8 cellular contexts compared by ENCODE assay signal in genomic region chr17:6413073-6413472, GRCh38. TPM values are rescaled to one million over a fixed set of nuclear protein-coding genes. Genes with fewer than 3 reads are reported as not detected.
A peak's percentile ranks its signal among the peaks of the same experiment; 100 is the strongest.
DNase-seq lines count a peak whose midpoint lies in the region; ATAC-seq and TF ChIP-seq lines count a peak whose summit lies in the region.

No MANE protein-coding gene starts in this region.

- H3K27me3 ChIP-seq in adrenal gland: peaks cover 4% of the 10 kb centered on the region
- H3K27me3 ChIP-seq in lower lobe of right lung (ENCODE audit: low read depth): no peaks in the 10 kb centered on the region

- H3K4me3 ChIP-seq in adrenal gland (no peak overlapping the region), lower lobe of right lung (no peak overlapping the region)

- no peaks in the 10 kb centered on the region for H3K9me3 Mint-ChIP-seq in activated naive CD8-positive, alpha-beta T cell treated with anti-CD3 and anti-CD28 coated beads, Interleukin-2, amount 10 ng/mL, durations not matched to agents 7 days and 5 days
- H3K9me3 Mint-ChIP-seq in activated naive CD8-positive, alpha-beta T cell treated with anti-CD3 and anti-CD28 coated beads for 36 hours: no peaks in the 10 kb centered on the region
- H3K9me3 Mint-ChIP-seq in activated CD4-positive, alpha-beta memory T cell treated with anti-CD3 and anti-CD28 coated beads for 36 hours: no peaks in the 10 kb centered on the region

- TF ChIP-seq CTCF in adrenal gland (IDR thresholded peaks at IDR 0.05) (peak in 4 of 6 experiments; percentile 30 to 41 (median 34)), lower lobe of right lung (IDR thresholded peaks at IDR 0.05) (peak; percentile 19)

- POLR2A ChIA-PET in activated naive CD8-positive, alpha-beta T cell treated with anti-CD3 and anti-CD28 coated beads, Interleukin-2, amount 10 ng/mL, durations not matched to agents 7 days and 5 days (lab: Charles Lee): no interaction called here
- POLR2A ChIA-PET in activated CD4-positive, alpha-beta memory T cell treated with anti-CD3 and anti-CD28 coated beads for 36 hours (lab: Charles Lee): no interaction called here

- peaks cover 18% of the 10 kb centered on the region for H3K27me3 Mint-ChIP-seq in activated naive CD8-positive, alpha-beta T cell treated with anti-CD3 and anti-CD28 coated beads, Interleukin-2, amount 10 ng/mL, durations not matched to agents 7 days and 5 days
- peaks cover 4% of the 10 kb centered on the region for H3K27me3 Mint-ChIP-seq in activated naive CD8-positive, alpha-beta T cell treated with anti-CD3 and anti-CD28 coated beads for 36 hours
- peaks cover 3% of the 10 kb centered on the region for H3K27me3 Mint-ChIP-seq in activated CD4-positive, alpha-beta memory T cell treated with anti-CD3 and anti-CD28 coated beads for 36 hours

- no peak overlapping the region for H3K4me3 Mint-ChIP-seq in activated naive CD8-positive, alpha-beta T cell treated with anti-CD3 and anti-CD28 coated beads, Interleukin-2, amount 10 ng/mL, durations not matched to agents 7 days and 5 days
- no peak overlapping the region for H3K4me3 Mint-ChIP-seq in activated naive CD8-positive, alpha-beta T cell treated with anti-CD3 and anti-CD28 coated beads for 36 hours
- H3K4me3 Mint-ChIP-seq in activated CD4-positive, alpha-beta memory T cell treated with anti-CD3 and anti-CD28 coated beads for 36 hours: no peak overlapping the region

- H3K9me3 ChIP-seq in adrenal gland (replicated peaks in 1 of 3): no peaks in the 10 kb centered on the region
- no peaks in the 10 kb centered on the region for H3K9me3 ChIP-seq in lower lobe of right lung

- H3K36me3 Mint-ChIP-seq in activated naive CD8-positive, alpha-beta T cell treated with anti-CD3 and anti-CD28 coated beads, Interleukin-2, amount 10 ng/mL, durations not matched to agents 7 days and 5 days: no peaks in the 10 kb centered on the region
- H3K36me3 Mint-ChIP-seq in activated naive CD8-positive, alpha-beta T cell treated with anti-CD3 and anti-CD28 coated beads for 36 hours: no peaks in the 10 kb centered on the region
- no peaks in the 10 kb centered on the region for H3K36me3 Mint-ChIP-seq in activated CD4-positive, alpha-beta memory T cell treated with anti-CD3 and anti-CD28 coated beads for 36 hours

- no peak for DNase-seq in activated naive CD8-positive, alpha-beta T cell treated with anti-CD3 and anti-CD28 coated beads, Interleukin-2, amount 10 ng/mL, durations not matched to agents 7 days and 5 days
- DNase-seq in activated naive CD8-positive, alpha-beta T cell treated with anti-CD3 and anti-CD28 coated beads for 36 hours: no peak
- DNase-seq in NCI-H1694 (lab: John Stamatoyannopoulos, UW): peak; percentile 83
- no peak for DNase-seq in adrenal gland
- DNase-seq in lower lobe of right lung: no peak
- DNase-seq in posterior cingulate gyrus: no peak
- DNase-seq in activated CD4-positive, alpha-beta memory T cell treated with anti-CD3 and anti-CD28 coated beads for 36 hours: no peak
- no peak for DNase-seq in stimulated activated CD4-positive, alpha-beta T cell treated with anti-CD3 and anti-CD28 coated beads, Interleukin-1b, Interleukin-23, amount 100 ng/mL, for 48 hours

- intact Hi-C loops in adrenal gland (cut with DNase I) (loop anchor here in 1 of 2 donors (10.0 kb wide), 1 partner anchor 338 kb away; the partner anchor contains the start of gene WSCD1), lower lobe of right lung (cut with DNase I) (no loop called here), posterior cingulate gyrus (cut with DNase I) (no loop called here)
- intact Hi-C loops in activated CD4-positive, alpha-beta memory T cell treated with anti-CD3 and anti-CD28 coated beads for 36 hours (cut with micrococcal nuclease): loop anchor here (1.0 kb wide), 1 partner anchor 128 kb away; no protein-coding TSS in a partner anchor

- no peak overlapping the region for H3K27ac ChIP-seq in adrenal gland
- no peak overlapping the region for H3K27ac ChIP-seq in lower lobe of right lung

- peak; percentile 26 for ATAC-seq in activated naive CD8-positive, alpha-beta T cell treated with anti-CD3 and anti-CD28 coated beads, Interleukin-2, amount 10 ng/mL, durations not matched to agents 7 days and 5 days (ENCODE audit: low read depth)
- no peak for ATAC-seq in lower lobe of right lung

- no peak for TF ChIP-seq POLR2A in adrenal gland (IDR thresholded peaks at IDR 0.05)

- no peak overlapping the region for H3K27ac Mint-ChIP-seq in activated naive CD8-positive, alpha-beta T cell treated with anti-CD3 and anti-CD28 coated beads, Interleukin-2, amount 10 ng/mL, durations not matched to agents 7 days and 5 days
- H3K27ac Mint-ChIP-seq in activated naive CD8-positive, alpha-beta T cell treated with anti-CD3 and anti-CD28 coated beads for 36 hours: no peak overlapping the region
- H3K27ac Mint-ChIP-seq in activated CD4-positive, alpha-beta memory T cell treated with anti-CD3 and anti-CD28 coated beads for 36 hours: no peak overlapping the region

- WGBS in adrenal gland, 4 donors: 82 to 100% (median 95%) methylated on average over 1 of the region's 1 CpG

- no peaks in the 10 kb centered on the region for H3K36me3 ChIP-seq in adrenal gland (replicated peaks in 1 of 2)
- H3K36me3 ChIP-seq in lower lobe of right lung: no peaks in the 10 kb centered on the region

- CTCF ChIA-PET in activated CD4-positive, alpha-beta memory T cell treated with anti-CD3 and anti-CD28 coated beads for 36 hours (lab: Charles Lee): interaction anchor here (0.6 to 1.6 kb wide), 10 partner anchors 8 to 821 kb away, joined by 3 to 5 read pairs (median 3); no protein-coding TSS in a partner anchor

- no peaks in the 10 kb centered on the region for H3K4me1 Mint-ChIP-seq in activated naive CD8-positive, alpha-beta T cell treated with anti-CD3 and anti-CD28 coated beads, Interleukin-2, amount 10 ng/mL, durations not matched to agents 7 days and 5 days
- no peaks in the 10 kb centered on the region for H3K4me1 Mint-ChIP-seq in activated naive CD8-positive, alpha-beta T cell treated with anti-CD3 and anti-CD28 coated beads for 36 hours
- H3K4me1 Mint-ChIP-seq in activated CD4-positive, alpha-beta memory T cell treated with anti-CD3 and anti-CD28 coated beads for 36 hours (ENCODE audit: low read depth): no peaks in the 10 kb centered on the region

- H3K4me1 ChIP-seq in adrenal gland (replicated peaks in 1 of 2): no peaks in the 10 kb centered on the region
- H3K4me1 ChIP-seq in lower lobe of right lung: no peaks in the 10 kb centered on the region

RNA-seq across cellular contexts. Expression of gene AIPL1, which starts 21.8 kb away (rescaled TPM):
- not detected for total RNA-seq in activated naive CD8-positive, alpha-beta T cell treated with anti-CD3 and anti-CD28 coated beads, Interleukin-2, amount 10 ng/mL, durations not matched to agents 7 days and 5 days
- total RNA-seq in activated naive CD8-positive, alpha-beta T cell treated with anti-CD3 and anti-CD28 coated beads for 36 hours: not detected
- total RNA-seq in adrenal gland (not detected), lower lobe of right lung (not detected)
- not detected for polyA plus RNA-seq in adrenal gland
- total RNA-seq in activated CD4-positive, alpha-beta memory T cell treated with anti-CD3 and anti-CD28 coated beads for 36 hours: not detected

RNA-seq across cellular contexts. Expression of gene PIMREG, which starts 31.2 kb away (rescaled TPM):
- 10 to 100 TPM; 20.6 to 21.1 TPM for total RNA-seq in activated naive CD8-positive, alpha-beta T cell treated with anti-CD3 and anti-CD28 coated beads, Interleukin-2, amount 10 ng/mL, durations not matched to agents 7 days and 5 days
- 1 to 10 TPM; 4.8 to 5.7 TPM for total RNA-seq in activated naive CD8-positive, alpha-beta T cell treated with anti-CD3 and anti-CD28 coated beads for 36 hours
- 1 to 10 TPM; 1.0 to 7.8 (median 3.9) TPM for total RNA-seq in adrenal gland
- polyA plus RNA-seq in adrenal gland: 1 to 10 TPM in 1 of 3 donors, under 1 TPM in 2; 0.72 to 1.6 (median 0.98) TPM
- total RNA-seq in lower lobe of right lung: 0.62 TPM
- 10 to 100 TPM; 16.7 to 16.9 TPM for total RNA-seq in activated CD4-positive, alpha-beta memory T cell treated with anti-CD3 and anti-CD28 coated beads for 36 hours
